ENCODE assay signal across 29 cellular contexts in the genomic region with DNA sequence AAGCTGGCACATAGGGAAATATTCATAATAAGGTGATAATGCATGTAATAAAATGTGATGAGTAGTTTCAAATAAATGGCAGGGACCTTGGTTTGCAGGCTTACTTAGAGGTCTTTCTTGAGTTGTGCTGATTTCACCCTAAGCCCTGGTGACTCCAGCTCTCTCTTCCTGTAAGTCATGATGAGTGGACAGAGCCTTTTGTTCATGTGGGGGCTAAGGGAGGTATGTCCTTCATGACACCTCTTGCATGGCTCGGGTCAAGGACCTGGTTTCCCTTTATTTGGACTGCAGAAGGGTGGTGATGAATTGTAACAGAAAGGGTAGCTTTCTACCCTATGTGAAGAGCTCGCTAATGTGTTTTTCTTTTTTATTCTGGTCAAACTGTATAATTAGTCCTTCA.
DNase-seq lines count a peak whose midpoint lies in the region; ATAC-seq, FAIRE-seq and TF ChIP-seq lines count a peak whose summit lies in the region.
"Had no signal": no experiment of that assay in that cellular context is flagged by ENCODE, and none has a peak within 500 bp of the region (broad histone marks: within the 10 kb centered on the region; RNA-seq: fewer than 3 reads in every experiment).

No MANE protein-coding gene starts in this region.

- peak overlapping the region; percentile 36 for H3K27ac Mint-ChIP-seq in mesothelial cell of epicardium
- H3K27ac Mint-ChIP-seq: activated CD4-positive, alpha-beta memory T cell treated with anti-CD3 and anti-CD28 coated beads for 36 hours; activated naive CD4-positive, alpha-beta T cell treated with anti-CD3 and anti-CD28 coated beads, Interleukin-2, amount 10 ng/mL, durations not matched to agents 7 days and 5 days; activated T-helper 1 cell treated with anti-CD3 and anti-CD28 coated beads, Interleukin-12 subunit alpha, Interleukin-12 subunit beta, Interleukin-2, Interleukin-4 antibody, amounts not matched to agents 30 ng/mL and 10 ng/mL and 1 ng/mL, durations not matched to agents 14 hours and 24 hours and 36 hours; T-cell; type B pancreatic cell had no signal

- no peak for TF ChIP-seq POLR2A in right lobe of liver (IDR thresholded peaks at IDR 0.05)

- no peak for FAIRE-seq in bronchial epithelial cell (lab: Jason Lieb, UNC)
- FAIRE-seq: endometrium, H54, islet of Langerhans had no signal

- DNase-seq in HCEC 1CT (peak; percentile 38), NCI-H2227 treated with DMSO at 0.1 percent for 48 hours (lab: John Stamatoyannopoulos, UW) (peak; percentile 93), bronchial epithelial cell (ENCODE audit: low read depth) (peak; percentile 23), mesothelial cell of epicardium (ENCODE audit: low spot score in 2 of 2, unreplicated experiment in 2 of 2) (no peak), right lobe of liver (no peak), SKM-1 (lab: John Stamatoyannopoulos, UW; ENCODE audit: unreplicated experiment) (no peak)
- DNase-seq: ACHN; activated CD4-positive, alpha-beta memory T cell treated with anti-CD3 and anti-CD28 coated beads for 36 hours; activated CD4-positive, CD25-positive, alpha-beta regulatory T cell; activated CD8-positive, alpha-beta memory T cell treated with anti-CD3 and anti-CD28 coated beads, Interleukin-2, amount 50 U/mL, for 4 hours; activated naive CD4-positive, alpha-beta T cell treated with anti-CD3 and anti-CD28 coated beads, Interleukin-2, amount 10 ng/mL, durations not matched to agents 7 days and 5 days; amniotic stem cell; cortex of kidney; GDM1; left ventricle myocardium superior; NCI-H1436 treated with DMSO at 0.1 percent for 48 hours; NCI-H2107; NCI-H510A treated with DMSO at 0.1 percent for 48 hours; Peyer's patch; T-cell had no signal

- 60% methylated on average over 2 of the region's 2 CpGs for WGBS in right lobe of liver (ENCODE audit: insufficient coverage, low coverage, low lambda C conversion rate, missing lambda C conversion rate)

- no peak overlapping the region for H3K27ac ChIP-seq in right lobe of liver
- H3K27ac ChIP-seq: neutrophil, Peyer's patch, SJSA1 had no signal

- H3K27me3 Mint-ChIP-seq in mesothelial cell of epicardium (ENCODE audit: low read depth): no peaks in the 10 kb centered on the region
- H3K27me3 Mint-ChIP-seq: activated CD4-positive, alpha-beta memory T cell treated with anti-CD3 and anti-CD28 coated beads for 36 hours; activated naive CD4-positive, alpha-beta T cell treated with anti-CD3 and anti-CD28 coated beads, Interleukin-2, amount 10 ng/mL, durations not matched to agents 7 days and 5 days; T-cell had no signal

- ATAC-seq in GM21825 (IDR thresholded peaks at IDR 0.05; ENCODE audit: unreplicated experiment): no peak
- ATAC-seq in GM18511 (IDR thresholded peaks at IDR 0.05; ENCODE audit: unreplicated experiment): no peak
- ATAC-seq in right lobe of liver: no peak
- ATAC-seq: left ventricle myocardium superior, T-cell had no signal

- H3K4me1 Mint-ChIP-seq in mesothelial cell of epicardium: peaks cover 61% of the 10 kb centered on the region

- H3K36me3 Mint-ChIP-seq in mesothelial cell of epicardium: peaks cover 30% of the 10 kb centered on the region
- H3K36me3 Mint-ChIP-seq: activated CD4-positive, alpha-beta memory T cell treated with anti-CD3 and anti-CD28 coated beads for 36 hours; activated naive CD4-positive, alpha-beta T cell treated with anti-CD3 and anti-CD28 coated beads, Interleukin-2, amount 10 ng/mL, durations not matched to agents 7 days and 5 days; T-cell had no signal

- no peak for TF ChIP-seq CTCF in bronchial epithelial cell (IDR thresholded peaks at IDR 0.05; ENCODE audit: insufficient read depth, low read length, severe bottlenecking)
- TF ChIP-seq CTCF in mesothelial cell of epicardium (IDR thresholded peaks at IDR 0.05; ENCODE audit: unreplicated experiment): no peak
- TF ChIP-seq CTCF in right lobe of liver (IDR thresholded peaks at IDR 0.05): no peak

- no peak overlapping the region for H3K4me3 Mint-ChIP-seq in mesothelial cell of epicardium
- H3K4me3 Mint-ChIP-seq: activated CD4-positive, alpha-beta memory T cell treated with anti-CD3 and anti-CD28 coated beads for 36 hours; activated naive CD4-positive, alpha-beta T cell treated with anti-CD3 and anti-CD28 coated beads, Interleukin-2, amount 10 ng/mL, durations not matched to agents 7 days and 5 days; activated T-helper 1 cell treated with anti-CD3 and anti-CD28 coated beads, Interleukin-12 subunit alpha, Interleukin-12 subunit beta, Interleukin-2, Interleukin-4 antibody, amounts not matched to agents 30 ng/mL and 10 ng/mL and 1 ng/mL, durations not matched to agents 14 hours and 24 hours and 36 hours; T-cell; type B pancreatic cell had no signal

- H3K4me1 ChIP-seq in right lobe of liver: no peaks in the 10 kb centered on the region
- H3K4me1 ChIP-seq: SJSA1 had no signal

- H3K36me3 ChIP-seq in bronchial epithelial cell (ENCODE audit: control insufficient read depth, insufficient read depth, low read length) (peaks cover 7% of the 10 kb centered on the region), right lobe of liver (peaks cover 0 to 3% (median under 1%) of the 10 kb centered on the region in 4 donors)

- no peaks in the 10 kb centered on the region for H3K27me3 ChIP-seq in bronchial epithelial cell (ENCODE audit: control insufficient read depth, insufficient read depth, low read length)
- no peaks in the 10 kb centered on the region for H3K27me3 ChIP-seq in right lobe of liver
- H3K27me3 ChIP-seq: neutrophil, Peyer's patch, SJSA1 had no signal

- H3K4me3 ChIP-seq in bronchial epithelial cell (ENCODE audit: low read depth, low read length): no peak overlapping the region
- H3K4me3 ChIP-seq in right lobe of liver: no peak overlapping the region
- H3K4me3 ChIP-seq: Peyer's patch, SJSA1 had no signal

- H3K9me3 Mint-ChIP-seq in mesothelial cell of epicardium: no peaks in the 10 kb centered on the region
- H3K9me3 Mint-ChIP-seq: activated CD4-positive, alpha-beta memory T cell treated with anti-CD3 and anti-CD28 coated beads for 36 hours; activated naive CD4-positive, alpha-beta T cell treated with anti-CD3 and anti-CD28 coated beads, Interleukin-2, amount 10 ng/mL, durations not matched to agents 7 days and 5 days; activated T-helper 1 cell treated with anti-CD3 and anti-CD28 coated beads, Interleukin-12 subunit alpha, Interleukin-12 subunit beta, Interleukin-2, Interleukin-4 antibody, amounts not matched to agents 30 ng/mL and 10 ng/mL and 1 ng/mL, durations not matched to agents 14 hours and 24 hours and 36 hours; T-cell; type B pancreatic cell had no signal

- no peaks in the 10 kb centered on the region for H3K9me3 ChIP-seq in right lobe of liver
- H3K9me3 ChIP-seq: neutrophil, Peyer's patch, SJSA1 had no signal

- intact Hi-C loops in right lobe of liver (cut with DNase I): no loop called here

Comparison
In these comparisons a context has a peak if more than half of its experiments do, and no peak if none do; other contexts are left out.
1. DNase-seq: peak in HCEC 1CT (single experiment), NCI-H2227 treated with DMSO at 0.1 percent for 48 hours (single experiment) and bronchial epithelial cell (single experiment); none in mesothelial cell of epicardium (0 of 2), right lobe of liver (0 of 3) and SKM-1 (single experiment).